ENCODE assay signal across 8 cellular contexts in genomic region chr4:77852892-77853495, GRCh38. TPM values are rescaled to one million over a fixed set of nuclear protein-coding genes. Genes with fewer than 3 reads are reported as not detected.
DNase-seq lines count a peak whose midpoint lies in the region; ATAC-seq and TF ChIP-seq lines count a peak whose summit lies in the region.
"Had no signal": no experiment of that assay in that cellular context is flagged by ENCODE, and none has a peak within 500 bp of the region (broad histone marks: within the 10 kb centered on the region; RNA-seq: fewer than 3 reads in every experiment).

No MANE protein-coding gene starts in this region.

- H3K4me1 Mint-ChIP-seq in activated CD8-positive, alpha-beta T cell treated with anti-CD3 and anti-CD28 coated beads for 36 hours (ENCODE audit: low read depth) = peaks cover 55% of the 10 kb centered on the region
- H3K4me1 Mint-ChIP-seq in chondrocyte (ENCODE audit: low read depth) = no peaks in the 10 kb centered on the region

- no peak overlapping the region for H3K23ac ChIP-seq in mesendoderm (ENCODE audit: low read length)

- no peak overlapping the region for H3K4me3 ChIP-seq in mucosa of descending colon
- H3K4me3 ChIP-seq in mesendoderm (ENCODE audit: low read length) = no peak overlapping the region
- H3K4me3 ChIP-seq: lung had no signal

- no peak overlapping the region for H3K9ac ChIP-seq in mesendoderm (ENCODE audit: low read length)

- no peaks in the 10 kb centered on the region for H3K9me3 Mint-ChIP-seq in activated CD8-positive, alpha-beta T cell treated with anti-CD3 and anti-CD28 coated beads for 36 hours
- no peaks in the 10 kb centered on the region for H3K9me3 Mint-ChIP-seq in chondrocyte (ENCODE audit: low read depth)

- intact Hi-C loops in activated CD8-positive, alpha-beta T cell treated with anti-CD3 and anti-CD28 coated beads for 36 hours (cut with micrococcal nuclease) = loop anchor here (1.0 to 10.0 kb wide), 2 partner anchors 31 to 268 kb away; no protein-coding TSS in a partner anchor
- intact Hi-C loops in mucosa of descending colon (cut with DNase I, micrococcal nuclease) = no loop called here

- H3K4me2 ChIP-seq in mesendoderm (ENCODE audit: low read length) = no peak overlapping the region

- H3K79me1 ChIP-seq in mesendoderm (ENCODE audit: low read length) = no peaks in the 10 kb centered on the region

- H4K8ac ChIP-seq in mesendoderm (ENCODE audit: low read depth, low read length) = no peak overlapping the region

- H3K4me3 Mint-ChIP-seq in activated CD8-positive, alpha-beta T cell treated with anti-CD3 and anti-CD28 coated beads for 36 hours = peak overlapping the region; percentile 64
- no peak overlapping the region for H3K4me3 Mint-ChIP-seq in chondrocyte (ENCODE audit: unreplicated experiment)

- no peaks in the 10 kb centered on the region for H3K36me3 Mint-ChIP-seq in activated CD8-positive, alpha-beta T cell treated with anti-CD3 and anti-CD28 coated beads for 36 hours (ENCODE audit: low read depth)
- H3K36me3 Mint-ChIP-seq in chondrocyte (ENCODE audit: low read depth) = no peaks in the 10 kb centered on the region

- CTCF ChIA-PET in activated CD8-positive, alpha-beta T cell treated with anti-CD3 and anti-CD28 coated beads for 36 hours (lab: Charles Lee) = interaction anchor here (1.1 to 1.6 kb wide), 3 partner anchors 9 to 125 kb away, joined by 3 to 10 read pairs (median 5); partner anchors contain the start of gene MRPL1

- ATAC-seq in GM19468 (IDR thresholded peaks at IDR 0.05; ENCODE audit: extremely low read depth, unreplicated experiment) = peak; percentile 69
- ATAC-seq in HG03442 (IDR thresholded peaks at IDR 0.05; ENCODE audit: unreplicated experiment) = peak; percentile 97
- ATAC-seq in activated CD8-positive, alpha-beta T cell treated with anti-CD3 and anti-CD28 coated beads for 36 hours = peak; percentile 85
- ATAC-seq in mucosa of descending colon = peak; percentile 88

- POLR2A ChIA-PET in activated CD8-positive, alpha-beta T cell treated with anti-CD3 and anti-CD28 coated beads for 36 hours (lab: Charles Lee) = interaction anchor here (0.8 to 2.4 kb wide), 6 partner anchors 9 to 125 kb away, joined by 3 to 27 read pairs (median 4); partner anchors contain the start of gene MRPL1

- no peak for TF ChIP-seq CTCF in activated CD8-positive, alpha-beta T cell treated with anti-CD3 and anti-CD28 coated beads for 36 hours (IDR thresholded peaks at IDR 0.05)
- TF ChIP-seq CTCF in mucosa of descending colon (IDR thresholded peaks at IDR 0.05) = no peak
- no peak for TF ChIP-seq CTCF in chondrocyte (IDR thresholded peaks at IDR 0.05)

- no peak overlapping the region for H2AK5ac ChIP-seq in mesendoderm (ENCODE audit: low read length)

- WGBS in mesendoderm (ENCODE audit: extremely low coverage, insufficient coverage, low lambda C conversion rate) = no CpG with 5 or more reads among the region's 7 CpGs

- H2BK15ac ChIP-seq in mesendoderm (replicated peaks; ENCODE audit: low read depth) = no peak overlapping the region

- H3K18ac ChIP-seq in mesendoderm (ENCODE audit: low read length) = no peak overlapping the region

- peak overlapping the region; percentile 95 for H3K27ac Mint-ChIP-seq in activated CD8-positive, alpha-beta T cell treated with anti-CD3 and anti-CD28 coated beads for 36 hours
- H3K27ac Mint-ChIP-seq in chondrocyte (ENCODE audit: unreplicated experiment) = no peak overlapping the region

- H4K5ac ChIP-seq in mesendoderm (ENCODE audit: low read length) = no peak overlapping the region

- no peaks in the 10 kb centered on the region for H3K27me3 Mint-ChIP-seq in activated CD8-positive, alpha-beta T cell treated with anti-CD3 and anti-CD28 coated beads for 36 hours
- peaks cover 2% of the 10 kb centered on the region for H3K27me3 Mint-ChIP-seq in chondrocyte (ENCODE audit: low read depth)

- no peaks in the 10 kb centered on the region for H3K4me1 ChIP-seq in mucosa of descending colon (ENCODE audit: low read depth)
- H3K4me1 ChIP-seq in mesendoderm (ENCODE audit: control insufficient read depth, low read depth, low read length) = no peaks in the 10 kb centered on the region

- no peaks in the 10 kb centered on the region for H3K9me3 ChIP-seq in mucosa of descending colon

- H3K27me3 ChIP-seq in mesendoderm (ENCODE audit: insufficient read depth, low read length, poor library complexity) = no peaks in the 10 kb centered on the region

- H3K79me2 ChIP-seq in mesendoderm (ENCODE audit: control insufficient read depth, insufficient read depth, low read length) = no peaks in the 10 kb centered on the region

- no peak overlapping the region for H3K56ac ChIP-seq in mesendoderm (ENCODE audit: low read length)

- H3K4ac ChIP-seq in mesendoderm (ENCODE audit: low read depth, low read length) = no peak overlapping the region

- no peak overlapping the region for H3K27ac ChIP-seq in mesendoderm (ENCODE audit: low read depth, low read length)

- no peak overlapping the region for H2BK120ac ChIP-seq in mesendoderm (ENCODE audit: low read depth, low read length)

- H3K36me3 ChIP-seq in mucosa of descending colon (ENCODE audit: low read depth) = no peaks in the 10 kb centered on the region
- no peaks in the 10 kb centered on the region for H3K36me3 ChIP-seq in mesendoderm (ENCODE audit: control insufficient read depth, insufficient read depth, low read length)

- peak; percentile 87 for DNase-seq in activated CD8-positive, alpha-beta T cell treated with anti-CD3 and anti-CD28 coated beads for 36 hours
- DNase-seq in mucosa of descending colon (peak in 1 of 3 donors; percentile 39), chondrocyte (ENCODE audit: low spot score) (no peak), mesendoderm (no peak), NCI-H1930 (lab: John Stamatoyannopoulos, UW) (no peak)

- H2BK5ac ChIP-seq in mesendoderm (ENCODE audit: low read length) = no peak overlapping the region

RNA-seq across cellular contexts. Expression of gene MRPL1, which starts 9.6 kb away (rescaled TPM):
- total RNA-seq in activated CD8-positive, alpha-beta T cell treated with anti-CD3 and anti-CD28 coated beads for 36 hours = 10 to 100 TPM; 55.7 to 62.4 TPM
- 10 to 100 TPM; 28.3 to 35.0 (median 29.1) TPM for total RNA-seq in mucosa of descending colon
- 21.9 to 26.1 TPM (median 22.5 TPM) in 3 replicates for total RNA-seq in chondrocyte
- 100 TPM for polyA plus RNA-seq in mesendoderm (2013, experiment 1 of 2)
- polyA plus RNA-seq in mesendoderm (2013, experiment 2 of 2) = 103 TPM

RNA-seq across cellular contexts. Expression of gene CNOT6L, which starts 33.8 kb away (rescaled TPM):
- total RNA-seq in activated CD8-positive, alpha-beta T cell treated with anti-CD3 and anti-CD28 coated beads for 36 hours = 100 to 1,000 TPM; 109 to 118 TPM
- 10 to 100 TPM; 38.5 to 51.0 (median 42.7) TPM for total RNA-seq in mucosa of descending colon
- total RNA-seq in chondrocyte = 25.0 to 27.1 TPM (median 25.5 TPM) in 3 replicates
- 5.1 TPM for polyA plus RNA-seq in mesendoderm (2013, experiment 1 of 2)
- 5.0 TPM for polyA plus RNA-seq in mesendoderm (2013, experiment 2 of 2)
